ENCODE assay signal across 21 cellular contexts in genomic region chr3:111332488-111333095, GRCh38.
DNase-seq lines count a peak whose midpoint lies in the region; ATAC-seq and TF ChIP-seq lines count a peak whose summit lies in the region.
"Had no signal": no experiment of that assay in that cellular context is flagged by ENCODE, and none has a peak within 500 bp of the region (broad histone marks: within the 10 kb centered on the region; RNA-seq: fewer than 3 reads in every experiment).

No MANE protein-coding gene starts in this region.

- peak overlapping the region; percentile 16 for H2AFZ ChIP-seq in mammary epithelial cell (ENCODE audit: low read depth, low read length)
- H2AFZ ChIP-seq: GM23338 had no signal

- no peaks in the 10 kb centered on the region for H3K79me2 ChIP-seq in mammary epithelial cell (ENCODE audit: insufficient read depth, low read length)

- H3K36me3 ChIP-seq in mammary epithelial cell (ENCODE audit: insufficient read depth, low read length), result no peaks in the 10 kb centered on the region

- H3K4me2 ChIP-seq in mammary epithelial cell (ENCODE audit: insufficient read depth, low read depth, low read length), result no peak overlapping the region
- H3K4me2 ChIP-seq: A549, GM23338 had no signal

- H3K27ac Mint-ChIP-seq in MCF 10A (ENCODE audit: low read depth, unreplicated experiment), result no peak overlapping the region
- H3K27ac Mint-ChIP-seq in stimulated activated naive B cell treated with anti-CD40 and anti-IgM and Interleukin-4, amounts not matched to agents 10 μg/mL and 1 μg/mL and 100 μg/mL, for 72 hours, result no peak overlapping the region
- H3K27ac Mint-ChIP-seq: CD8-positive, alpha-beta memory T cell; GM23338 had no signal

- H3K9me3 Mint-ChIP-seq in MCF 10A (ENCODE audit: unreplicated experiment), result no peaks in the 10 kb centered on the region
- H3K9me3 Mint-ChIP-seq in stimulated activated naive B cell treated with anti-CD40 and anti-IgM and Interleukin-4, amounts not matched to agents 10 μg/mL and 1 μg/mL and 100 μg/mL, for 72 hours, result no peaks in the 10 kb centered on the region
- H3K9me3 Mint-ChIP-seq: CD8-positive, alpha-beta memory T cell; GM23338 had no signal

- no peaks in the 10 kb centered on the region for H3K9me3 ChIP-seq in mammary epithelial cell (replicated peaks; ENCODE audit: insufficient read depth, low read length)
- H3K9me3 ChIP-seq: A549 had no signal

- no peaks in the 10 kb centered on the region for H3K27me3 Mint-ChIP-seq in MCF 10A (ENCODE audit: insufficient read depth, unreplicated experiment)
- peaks cover 0 to 5% of the 10 kb centered on the region in 2 donors for H3K27me3 Mint-ChIP-seq in stimulated activated naive B cell treated with anti-CD40 and anti-IgM and Interleukin-4, amounts not matched to agents 10 μg/mL and 1 μg/mL and 100 μg/mL, for 72 hours
- H3K27me3 Mint-ChIP-seq: CD8-positive, alpha-beta memory T cell; IgD-negative memory B cell had no signal

- 92% methylated on average over 3 of the region's 3 CpGs for WGBS in mammary epithelial cell (ENCODE audit: low coverage, missing lambda C conversion rate)

- in situ Hi-C loops in mammary epithelial cell (cut with MboI; ENCODE audit: low sequenced_read_pairs in 2 of 2), result no loop called here

- CTCF ChIA-PET in mammary epithelial cell (lab: Charles Lee; ENCODE audit: low non-redundant PET) (no interaction called here), MCF 10A (lab: Yijun Ruan, JAX) (interaction anchor here (0.6 to 1.2 kb wide), 3 partner anchors 10 to 250 kb away, joined by 3 to 6 read pairs (median 3); no protein-coding TSS in a partner anchor)

- DNase-seq in mammary epithelial cell (no peak), MCF 10A (ENCODE audit: unreplicated experiment) (no peak), NCI-H524 treated with DMSO at 0.1 percent for 48 hours (lab: John Stamatoyannopoulos, UW) (peak; percentile 23), myocyte (ENCODE audit: low read depth) (peak; percentile 93), putamen (ENCODE audit: low spot score) (no peak)
- DNase-seq in stimulated activated naive B cell treated with anti-CD40 and anti-IgM and Interleukin-4, amounts not matched to agents 10 μg/mL and 1 μg/mL and 100 μg/mL, for 72 hours, result no peak
- no peak for DNase-seq in activated effector memory CD4-positive, alpha-beta T cell treated with Interleukin-2 at 50 U/mL for 16 hours
- DNase-seq: CD8-positive, alpha-beta memory T cell; HCEC 1CT; Kasumi-1; NCI-H1092 treated with DMSO at 0.1 percent for 48 hours; NCI-H2081; NCI-H2227 treated with DMSO at 0.1 percent for 48 hours; NCI-H510A treated with DMSO at 0.1 percent for 48 hours; PC-3; RPMI8226; SHP77 treated with DMSO at 0.1 percent for 48 hours had no signal

- peak; percentile 68 to 72 for ATAC-seq in stimulated activated naive B cell treated with anti-CD40 and anti-IgM and Interleukin-4, amounts not matched to agents 10 μg/mL and 1 μg/mL and 100 μg/mL, for 72 hours (replicated peaks)
- no peak for ATAC-seq in GM21825 (IDR thresholded peaks at IDR 0.05; ENCODE audit: unreplicated experiment)
- ATAC-seq: A549, GM23338, PC-3 had no signal

- intact Hi-C loops in mammary epithelial cell (cut with micrococcal nuclease), result loop anchor here (10.0 kb wide), 1 partner anchor 808 kb away; no protein-coding TSS in a partner anchor
- intact Hi-C loops in MCF 10A (cut with micrococcal nuclease), result no loop called here

- H3K4me1 Mint-ChIP-seq in MCF 10A (ENCODE audit: insufficient read depth, unreplicated experiment), result peaks cover 14% of the 10 kb centered on the region
- H3K4me1 Mint-ChIP-seq in stimulated activated naive B cell treated with anti-CD40 and anti-IgM and Interleukin-4, amounts not matched to agents 10 μg/mL and 1 μg/mL and 100 μg/mL, for 72 hours, result peaks cover 0 to 2% of the 10 kb centered on the region in 2 donors
- H3K4me1 Mint-ChIP-seq: IgD-negative memory B cell had no signal

- no peaks in the 10 kb centered on the region for H3K36me3 Mint-ChIP-seq in MCF 10A (ENCODE audit: insufficient read depth, unreplicated experiment)
- H3K36me3 Mint-ChIP-seq in stimulated activated naive B cell treated with anti-CD40 and anti-IgM and Interleukin-4, amounts not matched to agents 10 μg/mL and 1 μg/mL and 100 μg/mL, for 72 hours, result no peaks in the 10 kb centered on the region
- H3K36me3 Mint-ChIP-seq: CD8-positive, alpha-beta memory T cell had no signal

- H3K4me1 ChIP-seq in mammary epithelial cell (ENCODE audit: insufficient read depth, low read length), result peaks cover 10% of the 10 kb centered on the region
- H3K4me1 ChIP-seq: A549 had no signal

- POLR2A ChIA-PET in MCF 10A (lab: Yijun Ruan, JAX), result interaction anchor here (0.7 to 1.3 kb wide), 2 partner anchors 10 to 132 kb away, joined by 3 read pairs; no protein-coding TSS in a partner anchor

- no peak overlapping the region for H3K27ac ChIP-seq in mammary epithelial cell (ENCODE audit: insufficient read depth, low read depth, low read length)
- H3K27ac ChIP-seq: A549 had no signal

- H3K27me3 ChIP-seq in mammary epithelial cell (ENCODE audit: insufficient read depth, low read length), result no peaks in the 10 kb centered on the region

- BruUV-seq in mammary epithelial cell (replicated peaks; lab: Mats Ljungman, UMichigan) (no TSS peak), MCF 10A (replicated peaks; lab: Mats Ljungman, UMichigan) (no TSS peak)

- TF ChIP-seq CTCF in mammary epithelial cell (conservative IDR thresholded peaks at IDR 0.05 in 1 of 2, IDR thresholded peaks at IDR 0.05 in 1 of 2; ENCODE audit: extremely low read depth in 1 of 2, insufficient read depth in 1 of 2, low read depth in 1 of 2, low read length in 2 of 2), result no peak
- no peak for TF ChIP-seq CTCF in MCF 10A (IDR thresholded peaks at IDR 0.05; ENCODE audit: unreplicated experiment)

- no peak overlapping the region for H3K4me3 Mint-ChIP-seq in MCF 10A (ENCODE audit: unreplicated experiment)
- no peak overlapping the region for H3K4me3 Mint-ChIP-seq in stimulated activated naive B cell treated with anti-CD40 and anti-IgM and Interleukin-4, amounts not matched to agents 10 μg/mL and 1 μg/mL and 100 μg/mL, for 72 hours
- H3K4me3 Mint-ChIP-seq: CD8-positive, alpha-beta memory T cell; GM23338; IgD-negative memory B cell had no signal

- dilution Hi-C loops in mammary epithelial cell (cut with HindIII; ENCODE audit: low sequenced_read_pairs), result no loop called here

- H4K20me1 ChIP-seq in mammary epithelial cell (ENCODE audit: insufficient read depth, low read length), result no peaks in the 10 kb centered on the region

- no peak overlapping the region for H3K9ac ChIP-seq in mammary epithelial cell (ENCODE audit: insufficient read depth, low read length)

- no peak overlapping the region for H3K4me3 ChIP-seq in mammary epithelial cell (replicated peaks in 1 of 3; ENCODE audit: insufficient read depth in 1 of 3, low read depth in 2 of 3, low read length in 3 of 3)
- H3K4me3 ChIP-seq: A549, GM23338 had no signal

Comparison
In these comparisons a context has a peak if more than half of its experiments do, and no peak if none do; other contexts are left out.
1. DNase-seq: peak in NCI-H524 treated with DMSO at 0.1 percent for 48 hours (single experiment) and myocyte (single experiment); none in mammary epithelial cell (single experiment), MCF 10A (single experiment), stimulated activated naive B cell treated with anti-CD40 and anti-IgM and Interleukin-4, amounts not matched to agents 10 μg/mL and 1 μg/mL and 100 μg/mL, for 72 hours (single experiment), putamen (single experiment) and activated effector memory CD4-positive, alpha-beta T cell treated with Interleukin-2 at 50 U/mL for 16 hours (single experiment).